Comparison of ENCODE assay signal across 5 cellular contexts in the genomic region with DNA sequence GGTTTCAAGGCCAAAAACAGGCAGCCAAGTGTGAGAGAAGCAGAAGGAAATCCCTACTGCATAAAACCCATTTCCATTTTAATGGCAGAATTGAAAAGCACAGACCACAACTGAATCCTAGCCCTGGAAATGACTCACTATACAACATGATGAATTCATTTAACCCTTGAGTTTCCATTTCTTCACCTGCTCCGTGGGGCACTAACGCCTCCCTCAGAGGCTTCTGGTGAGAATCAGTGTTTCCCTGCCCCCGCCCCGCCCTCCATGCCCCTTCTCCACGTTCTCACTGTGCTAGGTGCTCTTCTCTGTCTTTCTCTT. TPM values are rescaled to one million over a fixed set of nuclear protein-coding genes. Genes with fewer than 3 reads are reported as not detected.
"Had no signal": no experiment of that assay in that cellular context is flagged by ENCODE, and none has a peak within 500 bp of the region (broad histone marks: within the 10 kb centered on the region; RNA-seq: fewer than 3 reads in every experiment).

No MANE protein-coding gene starts in this region.

RNA-seq across cellular contexts. Expression of a gene that starts 8.8 kb away (rescaled TPM):
- total RNA-seq: activated CD4-positive, alpha-beta T cell treated with anti-CD3 and anti-CD28 coated beads, Interleukin-2, amount 10 ng/mL, durations not matched to agents 7 days and 5 days; activated T-helper 2 cell treated with anti-CD3 and anti-CD28 coated beads, Interferon-gamma antibody, Interleukin-2, Interleukin-4, amounts not matched to agents 10 μg/mL and 5 μg/mL and 100 μg/mL, durations not matched to agents 14 hours and 24 hours and 36 hours had no signal

RNA-seq across cellular contexts. Expression of a gene that starts 35.2 kb away (rescaled TPM):
- total RNA-seq: activated CD4-positive, alpha-beta T cell treated with anti-CD3 and anti-CD28 coated beads, Interleukin-2, amount 10 ng/mL, durations not matched to agents 7 days and 5 days; activated T-helper 2 cell treated with anti-CD3 and anti-CD28 coated beads, Interferon-gamma antibody, Interleukin-2, Interleukin-4, amounts not matched to agents 10 μg/mL and 5 μg/mL and 100 μg/mL, durations not matched to agents 14 hours and 24 hours and 36 hours; cerebellum; Right ventricle myocardium superior had no signal

RNA-seq across cellular contexts. Expression of a gene that starts 40.8 kb away (rescaled TPM):
- total RNA-seq: activated CD4-positive, alpha-beta T cell treated with anti-CD3 and anti-CD28 coated beads, Interleukin-2, amount 10 ng/mL, durations not matched to agents 7 days and 5 days; activated T-helper 2 cell treated with anti-CD3 and anti-CD28 coated beads, Interferon-gamma antibody, Interleukin-2, Interleukin-4, amounts not matched to agents 10 μg/mL and 5 μg/mL and 100 μg/mL, durations not matched to agents 14 hours and 24 hours and 36 hours; OCI-LY7 had no signal

RNA-seq across cellular contexts. Expression of a gene that starts 49.6 kb away (rescaled TPM):
- total RNA-seq: activated T-helper 2 cell treated with anti-CD3 and anti-CD28 coated beads, Interferon-gamma antibody, Interleukin-2, Interleukin-4, amounts not matched to agents 10 μg/mL and 5 μg/mL and 100 μg/mL, durations not matched to agents 14 hours and 24 hours and 36 hours had no signal
